Comparison of ENCODE assay signal across 19 cellular contexts in genomic region chr10:113178771-113179170, GRCh38.
A peak's percentile ranks its signal among the peaks of the same experiment; 100 is the strongest.
DNase-seq lines count a peak whose midpoint lies in the region; TF ChIP-seq lines count a peak whose summit lies in the region.
"Had no signal": no experiment of that assay in that cellular context is flagged by ENCODE, and none has a peak within 500 bp of the region (broad histone marks: within the 10 kb centered on the region; RNA-seq: fewer than 3 reads in every experiment).

No MANE protein-coding gene starts in this region.

- H3K4me1 Mint-ChIP-seq in CD14-positive monocyte (peaks cover 39% of the 10 kb centered on the region), osteocyte (ENCODE audit: unreplicated experiment) (peaks cover 14% of the 10 kb centered on the region), glutamatergic neuron (ENCODE audit: low read depth, unreplicated experiment) (peaks cover 5% of the 10 kb centered on the region)

- no peaks in the 10 kb centered on the region for H3K36me3 ChIP-seq in BLaER1 treated with 17β-estradiol and CSF1 and Interleukin-3, amounts not matched to agents 10 nM and 100 nM

- H3K4me1 ChIP-seq in BLaER1 treated with 17β-estradiol and CSF1 and Interleukin-3, amounts not matched to agents 10 nM and 100 nM, result peaks cover 18 to 46% (median 25%) of the 10 kb centered on the region in 10 experiments

- H3K27ac ChIP-seq in BLaER1 treated with 17β-estradiol and CSF1 and Interleukin-3, amounts not matched to agents 10 nM and 100 nM, result peak overlapping the region in 3 of 11 experiments; percentile 19 to 48 (median 20); a peak in 3 of 22 replicates
- peak overlapping the region; percentile 84 for H3K27ac ChIP-seq in angular gyrus (ENCODE audit: low read depth, low read length)
- H3K27ac ChIP-seq: HL-60, PC-9 had no signal

- no peak overlapping the region for H3K4me3 ChIP-seq in BLaER1 treated with 17β-estradiol and CSF1 and Interleukin-3, amounts not matched to agents 10 nM and 100 nM
- H3K4me3 ChIP-seq: PC-9 had no signal

- H3K27ac Mint-ChIP-seq in CD14-positive monocyte (peak overlapping the region; percentile 85 to 97 (median 94)), osteocyte (ENCODE audit: unreplicated experiment) (no peak overlapping the region), glutamatergic neuron (ENCODE audit: unreplicated experiment) (no peak overlapping the region)
- H3K27ac Mint-ChIP-seq: B cell had no signal

- intact Hi-C loops in CD14-positive monocyte (cut with micrococcal nuclease), result no loop called here

- H3K27me3 Mint-ChIP-seq in CD14-positive monocyte (ENCODE audit: low read depth in 3 of 3) (peaks cover 5 to 11% (median 7%) of the 10 kb centered on the region in 3 donors), osteocyte (ENCODE audit: unreplicated experiment) (no peaks in the 10 kb centered on the region), glutamatergic neuron (ENCODE audit: unreplicated experiment) (peaks cover 2% of the 10 kb centered on the region)

- no peaks in the 10 kb centered on the region for H3K27me3 ChIP-seq in BLaER1 treated with 17β-estradiol and CSF1 and Interleukin-3, amounts not matched to agents 10 nM and 100 nM

- peaks cover 0 to 3% (median 0%) of the 10 kb centered on the region in 7 donors for H3K9me3 Mint-ChIP-seq in CD14-positive monocyte
- no peaks in the 10 kb centered on the region for H3K9me3 Mint-ChIP-seq in osteocyte (ENCODE audit: unreplicated experiment)
- H3K9me3 Mint-ChIP-seq in glutamatergic neuron (ENCODE audit: unreplicated experiment), result peaks cover 2% of the 10 kb centered on the region

- no peaks in the 10 kb centered on the region for H3K9me3 ChIP-seq in BLaER1 treated with 17β-estradiol and CSF1 and Interleukin-3, amounts not matched to agents 10 nM and 100 nM (replicated peaks in 1 of 11)

- no peaks in the 10 kb centered on the region for H4K20me1 ChIP-seq in BLaER1 treated with 17β-estradiol and CSF1 and Interleukin-3, amounts not matched to agents 10 nM and 100 nM

- H3K36me3 Mint-ChIP-seq in CD14-positive monocyte (peaks cover 4 to 9% of the 10 kb centered on the region in 2 donors), osteocyte (ENCODE audit: unreplicated experiment) (no peaks in the 10 kb centered on the region), glutamatergic neuron (ENCODE audit: unreplicated experiment) (no peaks in the 10 kb centered on the region)

- peak overlapping the region; percentile 64 to 68 for H3K4me3 Mint-ChIP-seq in CD14-positive monocyte
- no peak overlapping the region for H3K4me3 Mint-ChIP-seq in osteocyte (ENCODE audit: unreplicated experiment)
- H3K4me3 Mint-ChIP-seq in glutamatergic neuron (ENCODE audit: unreplicated experiment), result no peak overlapping the region
- H3K4me3 Mint-ChIP-seq: B cell had no signal

- no peak for TF ChIP-seq CTCF in CD14-positive monocyte (IDR thresholded peaks at IDR 0.05)
- TF ChIP-seq CTCF in osteocyte (IDR thresholded peaks at IDR 0.05), result no peak
- TF ChIP-seq CTCF in glutamatergic neuron (IDR thresholded peaks at IDR 0.05; ENCODE audit: partially characterized antibody, unreplicated experiment), result no peak

- H3K9ac ChIP-seq in BLaER1 treated with 17β-estradiol and CSF1 and Interleukin-3, amounts not matched to agents 10 nM and 100 nM, result peak overlapping the region in 1 of 11 experiments; percentile 22; a peak in 1 of 22 replicates

- H3K4me2 ChIP-seq in BLaER1 treated with 17β-estradiol and CSF1 and Interleukin-3, amounts not matched to agents 10 nM and 100 nM, result peak overlapping the region in 7 of 11 experiments; percentile 8 to 62 (median 49); a peak in 12 of 22 replicates
- H3K4me2 ChIP-seq: PC-9 had no signal

- DNase-seq in CD14-positive monocyte (ENCODE audit: low spot score) (no peak), osteocyte (ENCODE audit: extremely low spot score, unreplicated experiment) (peak; percentile 10), glutamatergic neuron (no peak), AG08395 (ENCODE audit: low spot score) (no peak), amniotic stem cell (lab: John Stamatoyannopoulos, UW) (no peak)
- DNase-seq: Calu3, DMS79 treated with DMSO at 0.1 percent for 48 hours, NCI-H1048, NCI-H1417 treated with DMSO at 0.1 percent for 48 hours, NCI-H187, NCI-H446, NCI-H524 treated with DMSO at 0.1 percent for 48 hours, NCI-H774, PC-9, SHP77 had no signal

Comparison
In these comparisons a context has a peak if more than half of its experiments do, and no peak if none do; other contexts are left out.
1. H3K27ac Mint-ChIP-seq: peak in CD14-positive monocyte (7 of 7); none in osteocyte (single experiment) and glutamatergic neuron (single experiment).
2. H3K4me3 Mint-ChIP-seq: peak in CD14-positive monocyte (2 of 2); none in osteocyte (single experiment) and glutamatergic neuron (single experiment).